Comparison of ENCODE assay signal across 1 cellular context in genomic region chr2:75729861-75730260, GRCh38.
TF ChIP-seq lines count a peak whose summit lies in the region.

No MANE protein-coding gene starts in this region.

TF ChIP-seq in GM12878, 131 proteins besides CTCF, POLR2A, EP300 and RAD21 (continued from another document):
- no peak for TF ChIP-seq MXI1 (IDR thresholded peaks at IDR 0.05; ENCODE audit: low read depth, low read length)
TF ChIP-seq in GM12878: peak in this region for 0.
